ENCODE assay signal across 15 cellular contexts in genomic region chr9:137959641-137960411, GRCh38.
A peak's percentile ranks its signal among the peaks of the same experiment; 100 is the strongest.
DNase-seq lines count a peak whose midpoint lies in the region; ATAC-seq and TF ChIP-seq lines count a peak whose summit lies in the region.
"Had no signal": no experiment of that assay in that cellular context is flagged by ENCODE, and none has a peak within 500 bp of the region (broad histone marks: within the 10 kb centered on the region; RNA-seq: fewer than 3 reads in every experiment).

No MANE protein-coding gene starts in this region.

- no peak overlapping the region for H3K4me3 Mint-ChIP-seq in osteocyte (ENCODE audit: unreplicated experiment)
- H3K4me3 Mint-ChIP-seq: CD4-positive, alpha-beta memory T cell had no signal

- H3K9me3 Mint-ChIP-seq in osteocyte (ENCODE audit: unreplicated experiment) = peaks cover 12% of the 10 kb centered on the region

- H3K4me3 ChIP-seq in H7 (ENCODE audit: insufficient read depth, low read depth, low read length) (peak overlapping the region; percentile 12; the same call in 1 of the 2 replicates), Peyer's patch (no peak overlapping the region), iPS-18a (ENCODE audit: low read length) (peak overlapping the region; percentile 49)

- ATAC-seq in HG03521 (IDR thresholded peaks at IDR 0.05; ENCODE audit: unreplicated experiment) = no peak

- no peaks in the 10 kb centered on the region for H3K36me3 Mint-ChIP-seq in osteocyte (ENCODE audit: unreplicated experiment)
- H3K36me3 Mint-ChIP-seq: CD4-positive, alpha-beta memory T cell had no signal

- H3K9me3 ChIP-seq in Peyer's patch = no peaks in the 10 kb centered on the region
- no peaks in the 10 kb centered on the region for H3K9me3 ChIP-seq in iPS-18a (ENCODE audit: control insufficient read depth, low read depth, low read length)
- H3K9me3 ChIP-seq: BE2C had no signal

- no peak overlapping the region for H3K9ac ChIP-seq in iPS-18a (ENCODE audit: low read length)

- no peak for TF ChIP-seq CTCF in Peyer's patch (IDR thresholded peaks at IDR 0.05)
- TF ChIP-seq CTCF in osteocyte (IDR thresholded peaks at IDR 0.05) = no peak

- no peaks in the 10 kb centered on the region for H3K27me3 Mint-ChIP-seq in osteocyte (ENCODE audit: unreplicated experiment)

- H3K4me1 ChIP-seq in Peyer's patch (no peaks in the 10 kb centered on the region), iPS-18a (ENCODE audit: control insufficient read depth, low read depth, low read length) (no peaks in the 10 kb centered on the region)
- H3K4me1 ChIP-seq: BE2C had no signal

- no peak overlapping the region for H3K27ac Mint-ChIP-seq in osteocyte (ENCODE audit: unreplicated experiment)
- H3K27ac Mint-ChIP-seq: CD4-positive, alpha-beta memory T cell had no signal

- H3K27me3 ChIP-seq in H7 (ENCODE audit: control insufficient read depth, insufficient read depth, low read length) (no peaks in the 10 kb centered on the region), Peyer's patch (no peaks in the 10 kb centered on the region), iPS-18a (ENCODE audit: control insufficient read depth, insufficient read depth, low read length) (no peaks in the 10 kb centered on the region)
- H3K27me3 ChIP-seq: BE2C had no signal

- peak; percentile 82 for DNase-seq in H7
- peak in 2 of 3 donors; percentile 38 to 40 for DNase-seq in Peyer's patch
- peak; percentile 75 for DNase-seq in osteocyte (ENCODE audit: extremely low spot score, unreplicated experiment)
- DNase-seq in effector CD4-positive, alpha-beta T cell = no peak
- no peak for DNase-seq in activated CD4-positive, alpha-beta T cell treated with anti-CD3 and anti-CD28 coated beads, Interleukin-2, amount 50 U/mL, for 4 hours
- DNase-seq: BE2C; CD4-positive, alpha-beta memory T cell; MM.1S; NCI-H1105 treated with DMSO at 0.1 percent for 48 hours; NCI-H187 treated with DMSO at 0.1 percent for 48 hours; NCI-H446 treated with DMSO at 0.1 percent for 48 hours; NCI-H774; SHP77 treated with DMSO at 0.1 percent for 48 hours had no signal

- H3K4me1 Mint-ChIP-seq in osteocyte (ENCODE audit: unreplicated experiment) = no peaks in the 10 kb centered on the region

- no peaks in the 10 kb centered on the region for H3K36me3 ChIP-seq in H7 (replicated peaks; ENCODE audit: control insufficient read depth, insufficient read depth, low read length)
- H3K36me3 ChIP-seq in Peyer's patch = no peaks in the 10 kb centered on the region
- H3K36me3 ChIP-seq in iPS-18a (ENCODE audit: control insufficient read depth, low read depth, low read length) = no peaks in the 10 kb centered on the region
- H3K36me3 ChIP-seq: BE2C had no signal

- no peak overlapping the region for H3K27ac ChIP-seq in Peyer's patch
- H3K27ac ChIP-seq in iPS-18a (ENCODE audit: low read length) = no peak overlapping the region

- no peak for TF ChIP-seq POLR2A in Peyer's patch (IDR thresholded peaks at IDR 0.05)

Comparison
In these comparisons a context has a peak if more than half of its experiments do, and no peak if none do; other contexts are left out.
1. DNase-seq: peak in H7 (single experiment), Peyer's patch (2 of 3) and osteocyte (single experiment); none in effector CD4-positive, alpha-beta T cell (single experiment) and activated CD4-positive, alpha-beta T cell treated with anti-CD3 and anti-CD28 coated beads, Interleukin-2, amount 50 U/mL, for 4 hours (0 of 2).
2. H3K4me3 ChIP-seq: peak in H7 (single experiment) and iPS-18a (single experiment); none in Peyer's patch (0 of 4).